ENCODE assay signal across 8 cellular contexts in the genomic region with DNA sequence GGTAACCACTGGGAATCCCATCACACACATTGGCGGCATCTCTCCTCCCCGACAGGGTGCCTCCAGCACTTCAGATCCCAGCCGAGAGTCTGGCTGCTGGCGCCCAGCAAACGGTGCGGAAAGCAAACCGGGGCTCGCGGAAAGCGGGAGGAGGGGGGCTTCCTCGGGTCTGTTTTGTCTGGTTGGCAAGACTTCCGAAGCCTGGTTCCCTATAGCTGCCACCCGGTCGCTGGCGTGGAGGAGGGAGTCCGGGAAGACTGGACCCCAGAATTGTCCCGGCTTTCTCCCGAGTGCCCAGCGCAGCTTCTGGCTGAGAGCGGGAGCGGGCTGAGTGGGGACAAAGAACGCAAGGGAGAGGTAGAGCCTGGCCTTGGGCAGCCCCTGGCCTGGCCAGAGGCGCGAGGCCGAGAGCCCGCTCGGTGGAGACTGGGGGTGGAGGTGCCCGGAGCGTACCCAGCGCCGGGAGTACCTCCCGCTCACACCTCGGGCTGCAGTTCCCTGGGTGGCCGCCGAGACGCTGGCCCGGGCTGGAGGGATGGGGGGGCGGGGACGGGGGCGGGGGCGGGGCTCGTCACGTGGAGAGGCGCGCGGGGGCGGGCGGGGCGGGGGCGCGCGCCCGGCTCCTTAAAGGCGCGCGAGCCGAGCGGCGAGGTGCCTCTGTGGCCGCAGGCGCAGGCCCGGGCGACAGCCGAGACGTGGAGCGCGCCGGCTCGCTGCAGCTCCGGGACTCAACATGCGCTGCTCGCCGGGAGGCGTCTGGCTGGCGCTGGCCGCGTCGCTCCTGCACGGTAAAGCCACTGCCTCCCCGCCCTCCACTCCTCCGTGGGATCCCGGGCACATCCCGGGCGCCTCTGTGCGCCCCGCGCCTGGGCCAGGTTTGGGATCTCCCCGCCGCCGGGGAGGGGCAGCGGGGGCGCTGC. TPM values are rescaled to one million over a fixed set of nuclear protein-coding genes. Genes with fewer than 3 reads are reported as not detected.
A peak's percentile ranks its signal among the peaks of the same experiment; 100 is the strongest.
DNase-seq lines count a peak whose midpoint lies in the region; ATAC-seq and TF ChIP-seq lines count a peak whose summit lies in the region.

TSS of gene CHRNA7 (plus strand) at position 654 of the 920 bp plus-strand sequence. CDS start at position 734, 80 bp downstream.

- no peak within 1 kb of the TSS for H3K27ac Mint-ChIP-seq in activated CD4-positive, alpha-beta memory T cell treated with anti-CD3 and anti-CD28 coated beads, Interleukin-2, amount 10 ng/mL, durations not matched to agents 7 days and 5 days
- H3K27ac Mint-ChIP-seq in neural crest cell (ENCODE audit: unreplicated experiment) (no peak within 1 kb of the TSS), HFFc6 (no peak within 1 kb of the TSS)

- CTCF ChIA-PET in activated CD4-positive, alpha-beta memory T cell treated with anti-CD3 and anti-CD28 coated beads, Interleukin-2, amount 10 ng/mL, durations not matched to agents 7 days and 5 days (lab: Charles Lee) = interaction anchor here (1.5 kb wide), 1 partner anchor 11 kb away, joined by 6 read pairs; no protein-coding TSS in a partner anchor

- TF ChIP-seq CTCF in DOHH2 (IDR thresholded peaks at IDR 0.05; ENCODE audit: low read depth, low read length, poor library complexity, severe bottlenecking) = no peak
- TF ChIP-seq CTCF in gastroesophageal sphincter (IDR thresholded peaks at IDR 0.05) = peak in 2 of 4 experiments; percentile 30 to 53
- peak; percentile 50 for TF ChIP-seq CTCF in neural crest cell (conservative IDR thresholded peaks at IDR 0.05)
- TF ChIP-seq CTCF in HFFc6 (IDR thresholded peaks at IDR 0.05) = no peak

- 0% methylated on average over 4 of the region's 92 CpGs; no CpG with 5 or more reads in 1 of the 2 donors for WGBS in gastroesophageal sphincter (ENCODE audit: low coverage in 1 of 2), 2 donors

- peak within 1 kb of the TSS; percentile 62 for H3K4me2 ChIP-seq in DOHH2 (ENCODE audit: low read length)

- H3K9me3 ChIP-seq in DOHH2 (ENCODE audit: control insufficient read depth, insufficient read depth, low read length) = no peaks in the 10 kb centered on the region
- H3K9me3 ChIP-seq in gastroesophageal sphincter = no peaks in the 10 kb centered on the region

- no peaks in the 10 kb centered on the region for H3F3A ChIP-seq in DOHH2 (ENCODE audit: control insufficient read depth, insufficient read depth)

- no peak for TF ChIP-seq POLR2A in gastroesophageal sphincter (IDR thresholded peaks at IDR 0.05)

- H3K27me3 ChIP-seq in DOHH2 (ENCODE audit: control insufficient read depth, low read length) = peaks cover 38% of the 10 kb centered on the region
- peaks cover 64% of the 10 kb centered on the region for H3K27me3 ChIP-seq in gastroesophageal sphincter

- no peaks in the 10 kb centered on the region for H3K9me2 ChIP-seq in DOHH2 (replicated peaks; ENCODE audit: control insufficient read depth, low read length)

- peak within 1 kb of the TSS; percentile 18 for H3K4me3 Mint-ChIP-seq in activated CD4-positive, alpha-beta memory T cell treated with anti-CD3 and anti-CD28 coated beads, Interleukin-2, amount 10 ng/mL, durations not matched to agents 7 days and 5 days
- H3K4me3 Mint-ChIP-seq in neural crest cell (peak within 1 kb of the TSS; percentile 90), HFFc6 (no peak within 1 kb of the TSS)

- ATAC-seq in GM21423 (IDR thresholded peaks at IDR 0.05; ENCODE audit: unreplicated experiment) (peak; percentile 72), gastroesophageal sphincter (peak; percentile 86), GM18873 (IDR thresholded peaks at IDR 0.05; ENCODE audit: low FRiP score, unreplicated experiment) (no peak)

- H4K20me1 ChIP-seq in DOHH2 (ENCODE audit: control insufficient read depth, insufficient read depth, low read depth, low read length) = no peaks in the 10 kb centered on the region

- H3K36me3 ChIP-seq in DOHH2 (ENCODE audit: control insufficient read depth, low read length) (no peaks in the 10 kb centered on the region), gastroesophageal sphincter (no peaks in the 10 kb centered on the region)

- no peaks in the 10 kb centered on the region for H3K79me2 ChIP-seq in DOHH2 (ENCODE audit: control insufficient read depth, low read length)

- H3K4me1 ChIP-seq in DOHH2 (ENCODE audit: control insufficient read depth, low read length) (0 out of 2 replicates have a peak, but pooled peaks cover 4% of the 10 kb centered on the region), gastroesophageal sphincter (peaks cover 0 to 22% (median 6%) of the 10 kb centered on the region in 3 donors)

- POLR2A ChIA-PET in activated CD4-positive, alpha-beta memory T cell treated with anti-CD3 and anti-CD28 coated beads, Interleukin-2, amount 10 ng/mL, durations not matched to agents 7 days and 5 days (lab: Charles Lee) = no interaction called here

- no peaks in the 10 kb centered on the region for H3K9me3 Mint-ChIP-seq in activated CD4-positive, alpha-beta memory T cell treated with anti-CD3 and anti-CD28 coated beads, Interleukin-2, amount 10 ng/mL, durations not matched to agents 7 days and 5 days
- H3K9me3 Mint-ChIP-seq in neural crest cell (no peaks in the 10 kb centered on the region), HFFc6 (peaks cover 24% of the 10 kb centered on the region)

- peaks cover 69% of the 10 kb centered on the region for H3K27me3 Mint-ChIP-seq in activated CD4-positive, alpha-beta memory T cell treated with anti-CD3 and anti-CD28 coated beads, Interleukin-2, amount 10 ng/mL, durations not matched to agents 7 days and 5 days
- peaks cover 29% of the 10 kb centered on the region for H3K27me3 Mint-ChIP-seq in neural crest cell (ENCODE audit: low read depth)
- no peaks in the 10 kb centered on the region; the same call in 1 of the 2 replicates for H3K27me3 Mint-ChIP-seq in HFFc6 (ENCODE audit: insufficient read depth)

- TF ChIP-seq EP300 in gastroesophageal sphincter (IDR thresholded peaks at IDR 0.05) = no peak

- DNase-seq in NCI-H1048 (lab: John Stamatoyannopoulos, UW) = peak; percentile 41
- peak; percentile 18 for DNase-seq in activated CD4-positive, alpha-beta memory T cell treated with anti-CD3 and anti-CD28 coated beads, Interleukin-2, amount 10 ng/mL, durations not matched to agents 7 days and 5 days
- peak; percentile 67 for DNase-seq in neural crest cell (ENCODE audit: low read depth, low spot score)
- DNase-seq in HFFc6 = no peak

- H3K27ac ChIP-seq in DOHH2 (ENCODE audit: low read depth, low read length) (no peak within 1 kb of the TSS), gastroesophageal sphincter (peak within 1 kb of the TSS in 3 of 4 donors; percentile 25 to 63 (median 62))

- H3K4me1 Mint-ChIP-seq in activated CD4-positive, alpha-beta memory T cell treated with anti-CD3 and anti-CD28 coated beads, Interleukin-2, amount 10 ng/mL, durations not matched to agents 7 days and 5 days = peaks cover 3% of the 10 kb centered on the region
- H3K4me1 Mint-ChIP-seq in neural crest cell (peaks cover 21% of the 10 kb centered on the region), HFFc6 (ENCODE audit: low read depth) (no peaks in the 10 kb centered on the region)

- no peaks in the 10 kb centered on the region for H3K36me3 Mint-ChIP-seq in activated CD4-positive, alpha-beta memory T cell treated with anti-CD3 and anti-CD28 coated beads, Interleukin-2, amount 10 ng/mL, durations not matched to agents 7 days and 5 days (ENCODE audit: low read depth)
- H3K36me3 Mint-ChIP-seq in neural crest cell (ENCODE audit: low read depth) (no peaks in the 10 kb centered on the region), HFFc6 (ENCODE audit: low read depth) (no peaks in the 10 kb centered on the region)

- H3K4me3 ChIP-seq in DOHH2 (ENCODE audit: low read length) (peak within 1 kb of the TSS; percentile 47), gastroesophageal sphincter (peak within 1 kb of the TSS; percentile 52 to 61)

RNA-seq across cellular contexts. Expression of gene CHRNA7, which starts in this region (rescaled TPM):
- not detected for total RNA-seq in activated CD4-positive, alpha-beta memory T cell treated with anti-CD3 and anti-CD28 coated beads, Interleukin-2, amount 10 ng/mL, durations not matched to agents 7 days and 5 days
- total RNA-seq in gastroesophageal sphincter (1 to 10 TPM in 2 of 4 donors, under 1 TPM in 2; 0.13 to 2.5 (median 1.0) TPM), neural crest cell (6.8 and 9.5 TPM in 2 replicates)
- total RNA-seq in HFFc6 (2021; fragmentation: NEBNext Ultra II Directional; extraction: Animal tissue kit (Norgen Biotek cat#: 25700)) = not detected

Comparison
In these comparisons a context has a peak if more than half of its experiments do, and no peak if none do; other contexts are left out.
1. Peak in DNase-seq in activated CD4-positive, alpha-beta memory T cell treated with anti-CD3 and anti-CD28 coated beads, Interleukin-2, amount 10 ng/mL, durations not matched to agents 7 days and 5 days; RNA of the gene not detected or under 1 TPM.